24 cellular contexts compared by ENCODE assay signal in genomic region chr15:29379647-29380046, GRCh38.
DNase-seq lines count a peak whose midpoint lies in the region; ATAC-seq, FAIRE-seq and TF ChIP-seq lines count a peak whose summit lies in the region.
"Had no signal": no experiment of that assay in that cellular context is flagged by ENCODE, and none has a peak within 500 bp of the region (broad histone marks: within the 10 kb centered on the region; RNA-seq: fewer than 3 reads in every experiment).

No MANE protein-coding gene starts in this region.

- H2BK120ac ChIP-seq in mesenchymal stem cell (ENCODE audit: low read depth, low read length): no peak overlapping the region
- H2BK120ac ChIP-seq in neuronal stem cell (ENCODE audit: low read depth, low read length): no peak overlapping the region

- TF ChIP-seq CTCF in upper lobe of right lung (IDR thresholded peaks at IDR 0.05): no peak
- no peak for TF ChIP-seq CTCF in OCI-LY7 (conservative IDR thresholded peaks at IDR 0.05; ENCODE audit: low read length)

- H2BK15ac ChIP-seq in mesenchymal stem cell (ENCODE audit: low read depth, poor library complexity, severe bottlenecking) (no peak overlapping the region), neuronal stem cell (ENCODE audit: low read length) (no peak overlapping the region)

- no TSS peak for BruUV-seq in OCI-LY7 (replicated peaks; lab: Mats Ljungman, UMichigan)

- CTCF ChIA-PET in OCI-LY7 (lab: Charles Lee; ENCODE audit: unreplicated experiment): no interaction called here

- H3K4me3 ChIP-seq in mesenchymal stem cell (ENCODE audit: insufficient read depth in 1 of 2, low read depth in 1 of 2, low read length in 2 of 2) (no peak overlapping the region), neuronal stem cell (ENCODE audit: low read length in 2 of 2) (no peak overlapping the region), upper lobe of right lung (no peak overlapping the region), OCI-LY7 (ENCODE audit: low read depth, low read length, poor library complexity, severe bottlenecking) (no peak overlapping the region)
- H3K4me3 ChIP-seq: BLaER1, GM12878, GM23248 had no signal

- H2BK12ac ChIP-seq in mesenchymal stem cell (ENCODE audit: low read length in 2 of 2): no peak overlapping the region
- H2BK12ac ChIP-seq in neuronal stem cell (ENCODE audit: low read length): no peak overlapping the region

- DNase-seq in left cardiac atrium (no peak), Right ventricle myocardium inferior (ENCODE audit: missing footprints) (no peak), mesenchymal stem cell (no peak), neuronal stem cell (ENCODE audit: low spot score) (peak; percentile 14), upper lobe of right lung (no peak), amygdala (lab: John Stamatoyannopoulos, UW) (no peak), OCI-LY7 (ENCODE audit: low spot score) (no peak), HTR-8/SVneo (ENCODE audit: insufficient read length, low spot score) (no peak)
- DNase-seq: Caco-2; CD4-positive, CD25-positive, alpha-beta regulatory T cell; CD8-positive, alpha-beta T cell; DMS153; DND-41; GM23248; H7; HCEC 1CT had no signal

- H3K9me3 ChIP-seq in mesenchymal stem cell (ENCODE audit: control insufficient read depth, low read length) (no peaks in the 10 kb centered on the region), neuronal stem cell (replicated peaks in 1 of 2; ENCODE audit: control insufficient read depth in 2 of 2, insufficient read depth in 1 of 2, low read depth in 1 of 2, low read length in 2 of 2) (no peaks in the 10 kb centered on the region), upper lobe of right lung (no peaks in the 10 kb centered on the region), OCI-LY7 (ENCODE audit: low read length) (no peaks in the 10 kb centered on the region)
- H3K9me3 ChIP-seq: BLaER1, Caco-2 had no signal

- H3K27me3 ChIP-seq in mesenchymal stem cell (ENCODE audit: control insufficient read depth in 1 of 2, insufficient read depth in 1 of 2, low read length in 2 of 2): peaks cover 0 to 7% of the 10 kb centered on the region in 2 experiments
- H3K27me3 ChIP-seq in neuronal stem cell (ENCODE audit: control insufficient read depth in 3 of 3, insufficient read depth in 3 of 3, low read depth in 1 of 3, low read length in 3 of 3): peaks cover 0 to 7% (median 0%) of the 10 kb centered on the region in 3 experiments
- H3K27me3 ChIP-seq in upper lobe of right lung: no peaks in the 10 kb centered on the region
- H3K27me3 ChIP-seq: BLaER1 had no signal

- H3K27ac ChIP-seq in mesenchymal stem cell (ENCODE audit: low read length, poor library complexity, severe bottlenecking) (no peak overlapping the region), neuronal stem cell (replicated peaks; ENCODE audit: low read length) (no peak overlapping the region), upper lobe of right lung (no peak overlapping the region), OCI-LY7 (ENCODE audit: low read depth, low read length, poor library complexity, severe bottlenecking) (no peak overlapping the region)
- H3K27ac ChIP-seq: 22Rv1, BLaER1, C4-2B, GM23248 had no signal

- H3K14ac ChIP-seq in mesenchymal stem cell (ENCODE audit: low read length in 2 of 2) (no peak overlapping the region), neuronal stem cell (ENCODE audit: low read length) (peak overlapping the region; percentile 67)

- peaks cover 2% of the 10 kb centered on the region for H3K4me1 ChIP-seq in mesenchymal stem cell (ENCODE audit: control insufficient read depth, insufficient read depth, low read depth, low read length)
- H3K4me1 ChIP-seq in neuronal stem cell (ENCODE audit: control insufficient read depth in 2 of 2, insufficient read depth in 1 of 2, low read depth in 1 of 2, low read length in 2 of 2): peaks cover 0 to 16% of the 10 kb centered on the region in 2 donors
- no peaks in the 10 kb centered on the region for H3K4me1 ChIP-seq in upper lobe of right lung
- H3K4me1 ChIP-seq in OCI-LY7 (ENCODE audit: insufficient read depth, low read length, poor library complexity, severe bottlenecking): no peaks in the 10 kb centered on the region
- H3K4me1 ChIP-seq: Caco-2 had no signal

- no peaks in the 10 kb centered on the region for H3K79me2 ChIP-seq in OCI-LY7 (ENCODE audit: insufficient read depth, low read depth, low read length)

- peak; percentile 51 to 57 for ATAC-seq in left cardiac atrium
- no peak for ATAC-seq in Right ventricle myocardium inferior
- ATAC-seq in upper lobe of right lung: no peak
- ATAC-seq: CD8-positive, alpha-beta T cell; GM12878 had no signal

- no peaks in the 10 kb centered on the region for H3K9me2 ChIP-seq in OCI-LY7 (ENCODE audit: insufficient read depth, low read length)

- intact Hi-C loops in left cardiac atrium (cut with DNase I) (no loop called here), Right ventricle myocardium inferior (cut with DNase I) (no loop called here), upper lobe of right lung (cut with DNase I) (no loop called here), OCI-LY7 (cut with micrococcal nuclease; ENCODE audit: unreplicated experiment) (no loop called here)

- H3K18ac ChIP-seq in mesenchymal stem cell (ENCODE audit: low read depth in 1 of 2, low read length in 2 of 2) (no peak overlapping the region), neuronal stem cell (ENCODE audit: low read length) (peak overlapping the region; percentile 65)

- POLR2A ChIA-PET in OCI-LY7 (lab: Charles Lee): no interaction called here

- H3K36me3 ChIP-seq in mesenchymal stem cell (ENCODE audit: control insufficient read depth in 1 of 2, insufficient read depth in 2 of 2, low read depth in 1 of 2, low read length in 2 of 2): no peaks in the 10 kb centered on the region
- H3K36me3 ChIP-seq in neuronal stem cell (replicated peaks in 1 of 2; ENCODE audit: control insufficient read depth in 2 of 2, insufficient read depth in 2 of 2, low read length in 2 of 2): no peaks in the 10 kb centered on the region
- no peaks in the 10 kb centered on the region for H3K36me3 ChIP-seq in upper lobe of right lung
- H3K36me3 ChIP-seq in OCI-LY7 (ENCODE audit: insufficient read depth, low read length): no peaks in the 10 kb centered on the region
- H3K36me3 ChIP-seq: BLaER1 had no signal

- H3K79me1 ChIP-seq in mesenchymal stem cell (replicated peaks; ENCODE audit: low read length, poor library complexity, severe bottlenecking) (no peaks in the 10 kb centered on the region), neuronal stem cell (ENCODE audit: low read depth, low read length) (peaks cover 2% of the 10 kb centered on the region)

- H3K4ac ChIP-seq in mesenchymal stem cell (ENCODE audit: low read depth in 1 of 2, low read length in 2 of 2): no peak overlapping the region
- no peak overlapping the region for H3K4ac ChIP-seq in neuronal stem cell (ENCODE audit: low read length)

- no peak overlapping the region for H2AFZ ChIP-seq in mesenchymal stem cell (ENCODE audit: low read depth, low read length)
- no peak overlapping the region for H2AFZ ChIP-seq in neuronal stem cell (ENCODE audit: low read length)
- no peak overlapping the region for H2AFZ ChIP-seq in OCI-LY7 (ENCODE audit: low read length)
- H2AFZ ChIP-seq: GM23248 had no signal

- H4K8ac ChIP-seq in mesenchymal stem cell (ENCODE audit: low read length): peak overlapping the region; percentile 16
- no peak overlapping the region for H4K8ac ChIP-seq in neuronal stem cell (ENCODE audit: low read depth, low read length)

- H4K91ac ChIP-seq in mesenchymal stem cell (ENCODE audit: low read length) (no peak overlapping the region), neuronal stem cell (ENCODE audit: low read depth, low read length, poor library complexity) (no peak overlapping the region)

- 89% methylated on average over 4 of the region's 9 CpGs for WGBS in mesenchymal stem cell
- WGBS in neuronal stem cell (ENCODE audit: extremely low coverage in 2 of 2, insufficient read length in 2 of 2, insufficient replicate concordance in 1 of 2), 2 donors: no CpG with 5 or more reads among the region's 9 CpGs

- H3K23ac ChIP-seq in mesenchymal stem cell (ENCODE audit: low read length in 2 of 2) (no peak overlapping the region), neuronal stem cell (ENCODE audit: low read depth, low read length, poor library complexity) (no peak overlapping the region)

- H3K9ac ChIP-seq in mesenchymal stem cell (ENCODE audit: low read length): no peak overlapping the region
- no peak overlapping the region for H3K9ac ChIP-seq in neuronal stem cell (ENCODE audit: low read depth, low read length, poor library complexity)
- H3K9ac ChIP-seq: BLaER1, GM23248 had no signal

- no peaks in the 10 kb centered on the region for H4K20me1 ChIP-seq in OCI-LY7 (ENCODE audit: insufficient read depth, low read length)
- H4K20me1 ChIP-seq: BLaER1 had no signal

- H2BK5ac ChIP-seq in mesenchymal stem cell (ENCODE audit: low read depth, low read length, poor library complexity, severe bottlenecking) (no peak overlapping the region), neuronal stem cell (ENCODE audit: low read length) (no peak overlapping the region)

- H2AK5ac ChIP-seq in mesenchymal stem cell (ENCODE audit: low read length, severe bottlenecking) (no peak overlapping the region), neuronal stem cell (ENCODE audit: low read depth, low read length) (no peak overlapping the region)

- H3K4me2 ChIP-seq in mesenchymal stem cell (ENCODE audit: low read length, poor library complexity, severe bottlenecking) (no peak overlapping the region), neuronal stem cell (ENCODE audit: insufficient read depth, low read length, poor library complexity, severe bottlenecking) (no peak overlapping the region), OCI-LY7 (ENCODE audit: low read length) (no peak overlapping the region)
- H3K4me2 ChIP-seq: BLaER1 had no signal

- no peak for FAIRE-seq in HTR-8/SVneo (lab: Jason Lieb, UNC)
- FAIRE-seq: A204.1, G401.6, GM12878, GM19239, H1 had no signal

Comparison
In these comparisons a context has a peak if more than half of its experiments do, and no peak if none do; other contexts are left out.
1. ATAC-seq: peak in left cardiac atrium (2 of 2); none in Right ventricle myocardium inferior (single experiment) and upper lobe of right lung (single experiment).